In genomic region chr12:6899837-6900519, GRCh38 we compare ENCODE assay signal across 9 cellular contexts. TPM values are rescaled to one million over a fixed set of nuclear protein-coding genes. Genes with fewer than 3 reads are reported as not detected.
DNase-seq lines count a peak whose midpoint lies in the region; ATAC-seq lines count a peak whose summit lies in the region.
"Had no signal": no experiment of that assay in that cellular context is flagged by ENCODE, and none has a peak within 500 bp of the region (broad histone marks: within the 10 kb centered on the region; RNA-seq: fewer than 3 reads in every experiment).

No MANE protein-coding gene starts in this region.

- H3K36me3 ChIP-seq in GM23248 (ENCODE audit: low read depth): no peaks in the 10 kb centered on the region

- H3K4me2 ChIP-seq in GM23248 (ENCODE audit: unreplicated experiment): no peak overlapping the region

- no peak overlapping the region for H3K27ac ChIP-seq in GM23248

- no peaks in the 10 kb centered on the region for H3F3A ChIP-seq in GM23248 (ENCODE audit: insufficient read depth)

- 62 to 66% methylated on average over 10 of the region's 10 CpGs for WGBS in GM23248 (ENCODE audit: low coverage in 1 of 2, low lambda C conversion rate in 2 of 2, missing lambda C conversion rate in 2 of 2), 2 experiments

- H4K20me1 ChIP-seq in GM23248 (ENCODE audit: insufficient read depth): no peaks in the 10 kb centered on the region

- in situ Hi-C loops in GM23248 (cut with MboI): no loop called here

- H2AFZ ChIP-seq in GM23248: no peak overlapping the region

- ATAC-seq in GM18909 (IDR thresholded peaks at IDR 0.05; ENCODE audit: poor library complexity, unreplicated experiment): no peak
- ATAC-seq in GM18907 (IDR thresholded peaks at IDR 0.05; ENCODE audit: unreplicated experiment): no peak

- no peak overlapping the region for H3K4me3 ChIP-seq in GM23248

- DNase-seq in GM23248 (peak; percentile 31), NCI-H2196 treated with DMSO at 0.1 percent for 48 hours (lab: John Stamatoyannopoulos, UW; ENCODE audit: unreplicated experiment) (peak; percentile 38), dermis blood vessel endothelial cell (peak; percentile 88), myocyte (ENCODE audit: low read depth) (peak; percentile 28), D341Med (ENCODE audit: low spot score) (no peak)
- DNase-seq in effector CD4-positive, alpha-beta T cell: no peak
- DNase-seq: NCI-H1092 treated with DMSO at 0.1 percent for 48 hours had no signal

- H3K9me3 ChIP-seq in GM23248 (ENCODE audit: low read depth): no peaks in the 10 kb centered on the region

- H3K9me2 ChIP-seq in GM23248 (ENCODE audit: insufficient read depth): no peaks in the 10 kb centered on the region

- peaks cover 4% of the 10 kb centered on the region; the same call in 1 of the 2 replicates for H3K4me1 ChIP-seq in GM23248 (ENCODE audit: insufficient read depth)

- H3K9ac ChIP-seq in GM23248: no peak overlapping the region

- no peaks in the 10 kb centered on the region for H3K27me3 ChIP-seq in GM23248 (replicated peaks; ENCODE audit: insufficient read depth)

- no peaks in the 10 kb centered on the region for H3K79me2 ChIP-seq in GM23248 (ENCODE audit: insufficient read depth)

RNA-seq across cellular contexts. Expression of gene LRRC23, which starts 4.6 kb away (rescaled TPM):
- 4.3 and 4.6 TPM in 2 replicates for total RNA-seq in GM23248 (2014; rRNA removed; shearing (Covaris generic))
- polyA plus RNA-seq in GM23248 (2016; fragmentation: Nextera tagmentation; extraction: Ambion mirVana): 4.5 and 6.2 TPM in 2 replicates
- total RNA-seq in dermis blood vessel endothelial cell: 2.2 and 5.8 TPM in 2 replicates
- 11.1 and 12.1 TPM in 2 replicates for total RNA-seq in myocyte
- 19.3 TPM for polyA plus RNA-seq in myocyte (2012)

RNA-seq across cellular contexts. Expression of gene ENO2, which starts 14.4 kb away (rescaled TPM):
- 10.1 and 16.3 TPM in 2 replicates for total RNA-seq in GM23248 (2014; rRNA removed; shearing (Covaris generic))
- polyA plus RNA-seq in GM23248 (2016; fragmentation: Nextera tagmentation; extraction: Ambion mirVana): 32.8 and 34.2 TPM in 2 replicates
- total RNA-seq in dermis blood vessel endothelial cell (2.8 and 2.9 TPM in 2 replicates), myocyte (9.0 and 9.9 TPM in 2 replicates)
- 77.6 TPM for polyA plus RNA-seq in myocyte (2012)

RNA-seq across cellular contexts. Expression of gene SPSB2, which starts 26.9 kb away (rescaled TPM):
- 4.4 and 4.6 TPM in 2 replicates for total RNA-seq in GM23248 (2014; rRNA removed; shearing (Covaris generic))
- 4.1 and 4.8 TPM in 2 replicates for polyA plus RNA-seq in GM23248 (2016; fragmentation: Nextera tagmentation; extraction: Ambion mirVana)
- total RNA-seq in dermis blood vessel endothelial cell (3.5 and 6.0 TPM in 2 replicates), myocyte (9.5 and 10.0 TPM in 2 replicates)
- 16.1 TPM for polyA plus RNA-seq in myocyte (2012)

RNA-seq across cellular contexts. Expression of gene ATN1, which starts 27.8 kb away (rescaled TPM):
- total RNA-seq in GM23248 (2014; rRNA removed; shearing (Covaris generic)): 6.5 and 8.7 TPM in 2 replicates
- polyA plus RNA-seq in GM23248 (2016; fragmentation: Nextera tagmentation; extraction: Ambion mirVana): 13.3 and 14.7 TPM in 2 replicates
- total RNA-seq in dermis blood vessel endothelial cell (12.1 and 18.7 TPM in 2 replicates), myocyte (11.3 and 15.2 TPM in 2 replicates)
- 63.1 TPM for polyA plus RNA-seq in myocyte (2012)

RNA-seq across cellular contexts. Expression of gene TPI1, which starts 32.6 kb away (rescaled TPM):
- total RNA-seq in GM23248 (2014; rRNA removed; shearing (Covaris generic)): 1,720 and 1,799 TPM in 2 replicates
- polyA plus RNA-seq in GM23248 (2016; fragmentation: Nextera tagmentation; extraction: Ambion mirVana): 1,936 and 1,978 TPM in 2 replicates
- 625 and 743 TPM in 2 replicates for total RNA-seq in dermis blood vessel endothelial cell
- 1,115 and 1,161 TPM in 2 replicates for total RNA-seq in myocyte
- polyA plus RNA-seq in myocyte (2012): 1,273 TPM

Comparison
In these comparisons a context has a peak if more than half of its experiments do, and no peak if none do; other contexts are left out.
1. DNase-seq: peak in GM23248 (single experiment), NCI-H2196 treated with DMSO at 0.1 percent for 48 hours (single experiment), dermis blood vessel endothelial cell (single experiment) and myocyte (single experiment); none in effector CD4-positive, alpha-beta T cell (single experiment) and D341Med (single experiment).